24 cellular contexts compared by ENCODE assay signal in genomic region chr7:45893996-45894664, GRCh38. TPM values are rescaled to one million over a fixed set of nuclear protein-coding genes. Genes with fewer than 3 reads are reported as not detected.
DNase-seq lines count a peak whose midpoint lies in the region; ATAC-seq and TF ChIP-seq lines count a peak whose summit lies in the region.
"Had no signal": no experiment of that assay in that cellular context is flagged by ENCODE, and none has a peak within 500 bp of the region (broad histone marks: within the 10 kb centered on the region; RNA-seq: fewer than 3 reads in every experiment).

No MANE protein-coding gene starts in this region.

- H3K4me3 ChIP-seq in heart right ventricle: no peak overlapping the region
- no peak overlapping the region for H3K4me3 ChIP-seq in coronary artery
- no peak overlapping the region for H3K4me3 ChIP-seq in liver (ENCODE audit: low read depth in 1 of 3, low read length in 3 of 3)
- peak overlapping the region; percentile 41 for H3K4me3 ChIP-seq in trophoblast cell (ENCODE audit: low read depth, low read length)
- H3K4me3 ChIP-seq in thyroid gland (replicated peaks in 1 of 3): no peak overlapping the region
- H3K4me3 ChIP-seq: GM12878, GM23248 had no signal

- TF ChIP-seq RAD21 in liver (IDR thresholded peaks at IDR 0.05): peak in 1 of 2 donors; percentile 2

- no peak for TF ChIP-seq POLR2A in thyroid gland (IDR thresholded peaks at IDR 0.05)

- 78 to 84% methylated on average over 4 of the region's 4 CpGs for WGBS in heart right ventricle, 2 donors
- WGBS in liver: 42% methylated on average over 4 of the region's 4 CpGs
- WGBS in trophoblast cell (ENCODE audit: extremely low coverage, insufficient coverage, insufficient read length): no CpG with 5 or more reads among the region's 4 CpGs
- 72 to 86% methylated on average over 4 of the region's 4 CpGs for WGBS in thyroid gland, 2 donors

- no peak overlapping the region for H3K23ac ChIP-seq in trophoblast cell (ENCODE audit: low read length)

- no peaks in the 10 kb centered on the region for H3K79me1 ChIP-seq in trophoblast cell (ENCODE audit: low read length)

- H2BK5ac ChIP-seq in trophoblast cell (ENCODE audit: low read depth, low read length, poor library complexity): no peak overlapping the region

- no peak overlapping the region for H4K8ac ChIP-seq in trophoblast cell (ENCODE audit: low read depth, low read length)

- no peak overlapping the region for H2AFZ ChIP-seq in trophoblast cell (ENCODE audit: insufficient read depth, low read length, poor library complexity)
- H2AFZ ChIP-seq: GM23248 had no signal

- no peak overlapping the region for H4K12ac ChIP-seq in trophoblast cell (ENCODE audit: low read depth, low read length)

- H3K4me1 ChIP-seq in heart right ventricle (peaks cover 0 to under 1% (median 0%) of the 10 kb centered on the region in 9 donors), liver (ENCODE audit: control insufficient read depth in 4 of 4, insufficient read depth in 4 of 4, low read length in 3 of 4) (peaks cover 0 to 6% (median 3%) of the 10 kb centered on the region in 4 donors), trophoblast cell (ENCODE audit: control insufficient read depth in 1 of 2, insufficient read depth in 2 of 2, low read length in 2 of 2) (peaks cover under 1 to 3% of the 10 kb centered on the region in 2 experiments), thyroid gland (no peaks in the 10 kb centered on the region)
- H3K4me1 ChIP-seq: BE2C had no signal

- H3K27ac ChIP-seq in heart right ventricle (no peak overlapping the region), coronary artery (no peak overlapping the region), liver (ENCODE audit: low read depth in 1 of 2, low read length in 2 of 2) (peak overlapping the region; percentile 3 to 56), trophoblast cell (ENCODE audit: low read depth, low read length) (no peak overlapping the region), thyroid gland (no peak overlapping the region)
- H3K27ac ChIP-seq: GM23248 had no signal

- no peak for TF ChIP-seq CTCF in heart right ventricle (IDR thresholded peaks at IDR 0.05)
- no peak for TF ChIP-seq CTCF in coronary artery (IDR thresholded peaks at IDR 0.05)
- TF ChIP-seq CTCF in liver (IDR thresholded peaks at IDR 0.05; ENCODE audit: low read depth, low read length, missing input control): no peak
- no peak for TF ChIP-seq CTCF in thyroid gland (IDR thresholded peaks at IDR 0.05)

- H3K36me3 ChIP-seq in heart right ventricle (no peaks in the 10 kb centered on the region), liver (ENCODE audit: control insufficient read depth in 4 of 4, insufficient read depth in 3 of 4, low read depth in 1 of 4, low read length in 3 of 4) (peaks cover 0 to 9% (median 0%) of the 10 kb centered on the region in 4 donors), trophoblast cell (ENCODE audit: control insufficient read depth in 1 of 2, insufficient read depth in 2 of 2, low read length in 2 of 2) (no peaks in the 10 kb centered on the region), thyroid gland (no peaks in the 10 kb centered on the region)
- H3K36me3 ChIP-seq: BE2C had no signal

- H4K91ac ChIP-seq in trophoblast cell (ENCODE audit: low read depth, low read length): no peak overlapping the region

- H3K18ac ChIP-seq in trophoblast cell (ENCODE audit: low read length): no peak overlapping the region

- H3K4ac ChIP-seq in trophoblast cell (ENCODE audit: low read depth, low read length): no peak overlapping the region

- H3K9ac ChIP-seq in liver (ENCODE audit: low read depth in 1 of 2, low read length in 2 of 2) (no peak overlapping the region), trophoblast cell (ENCODE audit: low read length) (peak overlapping the region; percentile 11)
- H3K9ac ChIP-seq: GM23248 had no signal

- no peak overlapping the region for H3K14ac ChIP-seq in trophoblast cell (ENCODE audit: low read length)

- intact Hi-C loops in cardiac septum (cut with DNase I) (no loop called here), heart right ventricle (cut with DNase I) (loop anchor here in 2 of 10 donors (10.0 kb wide), 1 partner anchor 1361 kb away; no protein-coding TSS in a partner anchor), thyroid gland (cut with DNase I) (no loop called here)

- DNase-seq in cardiac septum (ENCODE audit: low spot score) (peak; percentile 26), heart right ventricle (no peak), coronary artery (ENCODE audit: low spot score) (peak; percentile 68), trophoblast cell (no peak), cortex of kidney (lab: John Stamatoyannopoulos, UW) (no peak), thyroid gland (no peak)
- DNase-seq: ACHN; BE2C; C1 segment of cervical spinal cord; CD4-positive, CD25-positive, alpha-beta regulatory T cell; CD8-positive, alpha-beta memory T cell; COR-L47; DMS 273 treated with DMSO at 0.1 percent for 48 hours; DMS53; DND-41; EL; GM23248; HCEC 1CT had no signal

- no peak overlapping the region for H2BK12ac ChIP-seq in trophoblast cell (ENCODE audit: low read length)

- ATAC-seq in heart right ventricle: no peak
- ATAC-seq in GM18498 (IDR thresholded peaks at IDR 0.05; ENCODE audit: unreplicated experiment): no peak
- ATAC-seq: GM12878 had no signal

- no peak overlapping the region for H3K4me2 ChIP-seq in trophoblast cell (ENCODE audit: low read length)

- no peaks in the 10 kb centered on the region for H3K79me2 ChIP-seq in trophoblast cell (ENCODE audit: control insufficient read depth, insufficient read depth, low read length, poor library complexity)

- H3K27me3 ChIP-seq in heart right ventricle (peaks cover 0 to 42% (median 23%) of the 10 kb centered on the region in 7 donors), liver (ENCODE audit: control insufficient read depth in 4 of 4, insufficient read depth in 4 of 4, low read length in 3 of 4) (no peaks in the 10 kb centered on the region), trophoblast cell (ENCODE audit: insufficient read depth, low read length) (peaks cover 5% of the 10 kb centered on the region), thyroid gland (peaks cover under 1% of the 10 kb centered on the region)

- H3K9me3 ChIP-seq in heart right ventricle (no peaks in the 10 kb centered on the region), liver (ENCODE audit: control insufficient read depth in 4 of 4, low read length in 3 of 4) (no peaks in the 10 kb centered on the region), trophoblast cell (ENCODE audit: insufficient read depth, low read depth, low read length) (no peaks in the 10 kb centered on the region), thyroid gland (no peaks in the 10 kb centered on the region)
- H3K9me3 ChIP-seq: BE2C had no signal

- no peak overlapping the region for H2BK120ac ChIP-seq in trophoblast cell (ENCODE audit: insufficient read depth, low read length, poor library complexity)

- no peak overlapping the region for H2AK5ac ChIP-seq in trophoblast cell (ENCODE audit: low read length)

TF ChIP-seq in liver, 16 proteins besides CTCF, POLR2A, EP300 and RAD21:
- TF ChIP-seq JUND (IDR thresholded peaks at IDR 0.05) (peak in 1 of 2 donors; percentile 18), EGR1 (IDR thresholded peaks at IDR 0.05; ENCODE audit: low read depth in 2 of 2) (peak in 1 of 2 donors; percentile 15), FOXA1 (IDR thresholded peaks at IDR 0.05) (no peak), RXRA (IDR thresholded peaks at IDR 0.05) (peak in 1 of 2 donors; percentile 42)

RNA-seq across cellular contexts. Expression of gene IGFBP1, which starts 5.8 kb away (rescaled TPM):
- not detected for total RNA-seq in cardiac septum
- not detected for total RNA-seq in heart right ventricle
- polyA plus RNA-seq in heart right ventricle: under 1 TPM in 1 of 2 donors, not detected in 1; 0.03 TPM
- total RNA-seq in liver: 10 to 100 TPM in 1 of 2 donors, 1 to 10 TPM in 1; 3.5 to 29.3 TPM
- polyA plus RNA-seq in liver: 100 to 1,000 TPM in 1 of 2 donors, 10 to 100 TPM in 1; 97.9 to 234 TPM
- polyA plus RNA-seq in trophoblast cell (2013): 0.04 TPM in 1 of 2 replicates, not detected in the other
- total RNA-seq in thyroid gland: not detected
- total RNA-seq: CD4-positive, CD25-positive, alpha-beta regulatory T cell; CD8-positive, alpha-beta memory T cell; G401; HT-29 had no signal
- polyA plus RNA-seq: CD4-positive, CD25-positive, alpha-beta regulatory T cell; CD8-positive, alpha-beta memory T cell; GM12878 had no signal

RNA-seq across cellular contexts. Expression of gene CCDC201, which starts 21.2 kb away (rescaled TPM):
- total RNA-seq in cardiac septum (not detected), heart right ventricle (not detected), liver (not detected), thyroid gland (not detected)
- polyA plus RNA-seq in heart right ventricle (not detected), liver (not detected)
- polyA plus RNA-seq in trophoblast cell (2013): not detected in 2 replicates
- total RNA-seq: A172; CD4-positive, CD25-positive, alpha-beta regulatory T cell; CD8-positive, alpha-beta memory T cell; G401; GM12878; GM23248; HT-29 had no signal
- polyA plus RNA-seq: CD4-positive, CD25-positive, alpha-beta regulatory T cell; CD8-positive, alpha-beta memory T cell; GM23248 had no signal

RNA-seq across cellular contexts. Expression of gene IGFBP3, which starts 26.9 kb away (rescaled TPM):
- 98.7 TPM for total RNA-seq in cardiac septum
- total RNA-seq in heart right ventricle: 100 to 1,000 TPM in 1 of 10 donors, 10 to 100 TPM in 9; 32.1 to 104 (median 63.7) TPM
- polyA plus RNA-seq in heart right ventricle: 100 to 1,000 TPM in 1 of 2 donors, 10 to 100 TPM in 1; 82.8 to 183 TPM
- total RNA-seq in liver: 100 to 1,000 TPM in 1 of 2 donors, 10 to 100 TPM in 1; 87.0 to 214 TPM
- polyA plus RNA-seq in liver: 100 to 1,000 TPM; 151 to 244 TPM
- polyA plus RNA-seq in trophoblast cell (2013): 2,874 and 2,927 TPM in 2 replicates
- total RNA-seq in thyroid gland: 10 to 100 TPM; 37.9 to 95.1 (median 58.7) TPM
- total RNA-seq: HT-29 had no signal

Comparison
In these comparisons a context has a peak if more than half of its experiments do, and no peak if none do; other contexts are left out.
1. DNase-seq: peak in cardiac septum (single experiment) and coronary artery (single experiment); none in heart right ventricle (0 of 2), trophoblast cell (0 of 2), cortex of kidney (single experiment) and thyroid gland (0 of 2).
2. H3K27ac ChIP-seq: peak in liver (2 of 2); none in heart right ventricle (0 of 10), coronary artery (0 of 2), trophoblast cell (single experiment) and thyroid gland (0 of 3).